Comparison of ENCODE assay signal across 32 cellular contexts in the genomic region with DNA sequence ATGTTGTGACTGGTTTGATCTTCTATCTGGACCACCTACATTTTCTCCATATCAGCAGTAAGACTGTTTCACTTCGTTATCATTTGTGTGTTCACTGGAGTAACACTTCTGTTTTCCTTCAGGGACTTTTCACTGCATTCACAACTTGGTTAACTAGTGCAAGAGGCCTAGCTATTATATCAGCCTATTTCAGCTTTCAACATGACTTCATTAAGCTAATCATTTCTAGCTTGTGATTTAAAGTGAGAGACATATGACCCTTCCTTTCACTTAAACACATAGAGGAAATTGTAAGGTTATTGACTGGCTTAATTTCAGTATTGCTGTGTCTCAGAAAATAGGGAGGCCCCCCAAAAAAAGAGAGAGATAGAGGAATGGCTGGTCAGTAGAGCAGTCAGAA.
"Had no signal": no experiment of that assay in that cellular context is flagged by ENCODE, and none has a peak within 500 bp of the region (broad histone marks: within the 10 kb centered on the region; RNA-seq: fewer than 3 reads in every experiment).

No MANE protein-coding gene starts in this region.

- H3K4me1 ChIP-seq: gastroesophageal sphincter, psoas muscle, sigmoid colon, testis, tibial nerve, upper lobe of left lung had no signal

- H3K4me3 ChIP-seq: gastroesophageal sphincter, heart left ventricle, hepatocyte, lung, mucosa of descending colon, ovary, psoas muscle, sigmoid colon, testis, tibial nerve, upper lobe of left lung had no signal

- H3K36me3 ChIP-seq: gastroesophageal sphincter, heart left ventricle, ovary, sigmoid colon, tibial nerve, upper lobe of left lung had no signal

- H3K27ac ChIP-seq: epithelial cell of prostate, gastroesophageal sphincter, heart left ventricle, hepatocyte, ovary, psoas muscle, sigmoid colon, testis, tibial nerve, upper lobe of left lung had no signal

- H3K27ac Mint-ChIP-seq: dendritic cell treated with granulocyte-macrophage colony-stimulating factor and Interleukin-4, amounts not matched to agents 40 ng/mL and 50 ng/mL, for 4 days; endodermal cell; memory B cell; mesothelial cell of epicardium; naive B cell; nephron progenitor cell; stimulated activated memory B cell treated with anti-CD40 and anti-IgM and Interleukin-4, amounts not matched to agents 10 μg/mL and 1 μg/mL and 100 μg/mL, for 72 hours had no signal

- H3K9me3 ChIP-seq: gastroesophageal sphincter, mucosa of descending colon, ovary, psoas muscle, sigmoid colon, testis, tibial nerve, upper lobe of left lung had no signal

- ATAC-seq: esophagus mucosa; gastroesophageal sphincter; heart left ventricle; left lobe of liver; mucosa of descending colon; psoas muscle; right cardiac atrium; stimulated activated memory B cell treated with anti-CD40 and anti-IgM and Interleukin-4, amounts not matched to agents 10 μg/mL and 1 μg/mL and 100 μg/mL, for 72 hours; stimulated activated naive CD8-positive, alpha-beta T cell treated with anti-CD3 and anti-CD28 coated beads, Interleukin-15, Interleukin-2, amounts not matched to agents 100 U/mL and 50 U/mL, for 24 hours had no signal

- H2AFZ ChIP-seq: hepatocyte had no signal

- DNase-seq: effector CD8-positive, alpha-beta T cell; endodermal cell; foreskin fibroblast; heart left ventricle; kidney; mucosa of descending colon; naive B cell; nephron progenitor cell; occipital lobe; ovary; posterior cingulate gyrus; psoas muscle; right cardiac atrium; sigmoid colon; stimulated activated CD4-positive, alpha-beta T cell treated with anti-CD3 and anti-CD28 coated beads, Interleukin-4, amount 100 ng/mL, for 4 hours; stimulated activated naive CD8-positive, alpha-beta T cell treated with anti-CD3 and anti-CD28 coated beads, Interleukin-15, Interleukin-2, amounts not matched to agents 100 U/mL and 50 U/mL, for 24 hours; substantia nigra; testis; upper lobe of left lung had no signal

- H3K4me3 Mint-ChIP-seq: dendritic cell treated with granulocyte-macrophage colony-stimulating factor and Interleukin-4, amounts not matched to agents 40 ng/mL and 50 ng/mL, for 4 days; endodermal cell; memory B cell; mesothelial cell of epicardium; nephron progenitor cell; stimulated activated memory B cell treated with anti-CD40 and anti-IgM and Interleukin-4, amounts not matched to agents 10 μg/mL and 1 μg/mL and 100 μg/mL, for 72 hours had no signal

- H3K9me3 Mint-ChIP-seq: endodermal cell had no signal

- H3K36me3 Mint-ChIP-seq: memory B cell; mesothelial cell of epicardium; naive B cell; stimulated activated memory B cell treated with anti-CD40 and anti-IgM and Interleukin-4, amounts not matched to agents 10 μg/mL and 1 μg/mL and 100 μg/mL, for 72 hours had no signal

- H3K27me3 ChIP-seq: gastroesophageal sphincter, heart left ventricle, hepatocyte, ovary, sigmoid colon, testis, tibial nerve, upper lobe of left lung had no signal

- H3K27me3 Mint-ChIP-seq: dendritic cell treated with granulocyte-macrophage colony-stimulating factor and Interleukin-4, amounts not matched to agents 40 ng/mL and 50 ng/mL, for 4 days; memory B cell; naive B cell; stimulated activated memory B cell treated with anti-CD40 and anti-IgM and Interleukin-4, amounts not matched to agents 10 μg/mL and 1 μg/mL and 100 μg/mL, for 72 hours had no signal

- H3K4me2 ChIP-seq: hepatocyte had no signal

- H3K4me1 Mint-ChIP-seq: memory B cell; naive B cell; stimulated activated memory B cell treated with anti-CD40 and anti-IgM and Interleukin-4, amounts not matched to agents 10 μg/mL and 1 μg/mL and 100 μg/mL, for 72 hours had no signal

- FAIRE-seq: colon, kidney, urothelium cell line had no signal
